8 cellular contexts compared by ENCODE assay signal in the genomic region with DNA sequence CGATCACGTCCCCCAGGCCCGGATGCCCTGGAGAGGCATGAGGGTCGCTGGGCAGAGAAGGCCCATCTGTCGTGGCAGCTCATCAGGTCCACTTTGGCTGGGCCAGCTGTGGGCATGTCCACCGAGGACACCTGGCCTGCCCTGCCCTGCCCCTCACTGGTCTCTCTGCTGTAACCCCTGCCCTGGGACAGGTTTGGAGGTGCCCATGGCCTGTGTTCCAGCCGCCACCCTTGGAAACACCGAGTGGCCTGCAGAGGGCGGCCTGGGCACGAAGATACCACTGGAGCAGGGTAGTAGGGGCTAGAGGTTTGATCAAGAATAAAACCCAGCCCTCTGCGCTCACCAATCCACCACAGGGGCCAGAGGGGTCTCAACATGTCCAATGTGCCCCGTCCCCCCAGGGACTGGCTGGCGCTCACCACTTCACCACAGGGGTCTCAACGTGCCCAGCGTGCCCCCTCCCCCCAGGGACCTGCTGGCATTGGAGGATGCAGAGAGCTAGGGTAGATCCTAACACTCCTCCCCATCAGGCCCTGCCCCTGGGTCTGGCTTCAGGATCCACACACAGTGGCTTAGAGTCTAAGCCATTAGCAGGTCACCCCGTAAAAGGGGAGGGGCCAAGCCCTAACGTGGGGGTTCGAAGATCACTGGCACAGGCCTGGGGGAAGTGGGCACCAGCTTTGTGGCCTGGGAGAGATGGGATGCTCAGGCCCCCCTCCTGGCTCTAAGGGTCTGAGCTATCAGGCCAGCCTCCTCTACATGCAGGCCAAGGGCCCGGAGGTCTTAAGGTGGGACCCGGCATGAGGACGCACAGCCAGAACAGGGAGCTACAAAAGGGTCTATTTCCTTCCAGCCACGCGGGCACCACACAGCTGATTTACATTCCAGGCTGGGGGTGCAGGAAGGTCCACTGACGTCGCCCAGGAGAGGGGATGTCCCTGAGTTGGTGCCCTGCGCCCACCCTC. TPM values are rescaled to one million over a fixed set of nuclear protein-coding genes. Genes with fewer than 3 reads are reported as not detected.
A peak's percentile ranks its signal among the peaks of the same experiment; 100 is the strongest.
DNase-seq lines count a peak whose midpoint lies in the region; ATAC-seq and TF ChIP-seq lines count a peak whose summit lies in the region.

No MANE protein-coding gene starts in this region.

- H3K27ac ChIP-seq in H9 (ENCODE audit: insufficient read length, low read depth, low read length) (no peak overlapping the region), SJCRH30 (no peak overlapping the region)

- no peak overlapping the region for H4K91ac ChIP-seq in H9 (ENCODE audit: insufficient read length, low read depth, low read length)

- H3K18ac ChIP-seq in H9 (ENCODE audit: insufficient read length, low read depth, low read length) = no peak overlapping the region

- ATAC-seq in Right ventricle myocardium superior (ENCODE audit: poor library complexity) = peak; percentile 82

- H4K20me1 ChIP-seq in H9 (ENCODE audit: control insufficient read depth, insufficient read depth, insufficient read length) = no peaks in the 10 kb centered on the region

- no peak overlapping the region for H2BK120ac ChIP-seq in H9 (ENCODE audit: low read depth, low read length, poor library complexity, severe bottlenecking)

- H3K4me3 Mint-ChIP-seq in H9 = peak overlapping the region; percentile 73 to 76

- no peak overlapping the region for H3K23ac ChIP-seq in H9 (ENCODE audit: insufficient read length, low read depth, low read length)

- H3K4me2 ChIP-seq in H9 (ENCODE audit: insufficient read depth, insufficient read length, low read length) = peak overlapping the region; percentile 40

- H3K4ac ChIP-seq in H9 (ENCODE audit: low read depth, low read length) = no peak overlapping the region

- no peak overlapping the region for H3K56ac ChIP-seq in H9 (ENCODE audit: insufficient read length, low read depth, low read length)

- H3K14ac ChIP-seq in H9 (ENCODE audit: insufficient read depth, low read length) = no peak overlapping the region

- H3K79me2 ChIP-seq in H9 (ENCODE audit: insufficient read depth, low read length) = no peaks in the 10 kb centered on the region

- intact Hi-C loops in Right ventricle myocardium superior (cut with DNase I) = loop anchor here (5.0 kb wide), 1 partner anchor 75 kb away; a partner anchor contains a TSS

- H3K9me3 Mint-ChIP-seq in H9 = no peaks in the 10 kb centered on the region; a peak in 1 of 5 replicates

- H3K27me3 Mint-ChIP-seq in H9 (ENCODE audit: low read depth) = peaks cover 1% of the 10 kb centered on the region; the same call in 1 of the 2 replicates

- no CpG with 5 or more reads among the region's 26 CpGs for WGBS in H9 (ENCODE audit: extremely low coverage, insufficient read length, low lambda C conversion rate)

- H3K36me3 Mint-ChIP-seq in H9 (ENCODE audit: insufficient read depth in 1 of 3, low read depth in 3 of 3) = peaks cover 0 to 6% (median 3%) of the 10 kb centered on the region in 3 experiments; a peak in 3 of 7 replicates

- H3K4me1 ChIP-seq in H9 (ENCODE audit: insufficient read depth, low read length) (no peaks in the 10 kb centered on the region), SJCRH30 (peaks cover 6% of the 10 kb centered on the region; the same call in 1 of the 2 replicates)

- H3K36me3 ChIP-seq in SJCRH30 = peaks cover 8% of the 10 kb centered on the region; the same call in 1 of the 2 replicates

- no peak overlapping the region for H2BK12ac ChIP-seq in H9 (ENCODE audit: insufficient read length, low read depth, low read length)

- peaks cover 6 to 15% of the 10 kb centered on the region in 2 experiments for H3K4me1 Mint-ChIP-seq in H9

- peaks cover 15% of the 10 kb centered on the region for H3K23me2 ChIP-seq in H9 (ENCODE audit: insufficient read length, low read depth, low read length, poor library complexity, severe bottlenecking)

- H3K9me3 ChIP-seq in H9 (ENCODE audit: control insufficient read depth, low read depth, low read length) = no peaks in the 10 kb centered on the region
- H3K9me3 ChIP-seq in SJCRH30 (replicated peaks) = no peaks in the 10 kb centered on the region

- H3K9ac ChIP-seq in H9 (ENCODE audit: extremely low read depth, insufficient read length, low read length) = no peak overlapping the region

- H2BK20ac ChIP-seq in H9 (ENCODE audit: low read depth, low read length, poor library complexity, severe bottlenecking) = no peak overlapping the region

- H3K27ac Mint-ChIP-seq in H9 = no peak overlapping the region

- no peak overlapping the region for H4K5ac ChIP-seq in H9 (ENCODE audit: insufficient read length, low read depth, low read length)

- DNase-seq in AG20443 (ENCODE audit: low spot score) (peak; percentile 80), H9 (peak; percentile 87), SJCRH30 (peak; percentile 71 to 74), Right ventricle myocardium superior (peak; percentile 86), retina (peak; percentile 76), NCI-H128 (lab: John Stamatoyannopoulos, UW; ENCODE audit: unreplicated experiment) (no peak)
- peak; percentile 77 for DNase-seq in activated naive CD4-positive, alpha-beta T cell treated with anti-CD3 and anti-CD28 coated beads, Interleukin-2, amount 50 U/mL, for 16 hours
- no peak for DNase-seq in NK-92 treated with Interleukin-12 subunit alpha and Interleukin-12 subunit beta, amount 100 ng/mL, for 24 hours (lab: John Stamatoyannopoulos, UW)

- TF ChIP-seq CTCF in H9 (conservative IDR thresholded peaks at IDR 0.05) = peak; percentile 71

- H3T11ph ChIP-seq in H9 (ENCODE audit: low read length) = no peak overlapping the region

- no peak overlapping the region for H2BK15ac ChIP-seq in H9 (ENCODE audit: low read depth, low read length)

- H2AK5ac ChIP-seq in H9 (ENCODE audit: insufficient read length, low read length) = no peak overlapping the region

- no peak overlapping the region for H2BK5ac ChIP-seq in H9 (ENCODE audit: insufficient read length, low read length)

- no peak overlapping the region for H3K4me3 ChIP-seq in SJCRH30

- H3K79me1 ChIP-seq in H9 (ENCODE audit: insufficient read depth, low read depth, low read length, poor library complexity, severe bottlenecking) = no peaks in the 10 kb centered on the region

- H4K8ac ChIP-seq in H9 (replicated peaks; ENCODE audit: insufficient read length, low read depth, low read length) = no peak overlapping the region

- H2AFZ ChIP-seq in H9 (ENCODE audit: low read length) = no peak overlapping the region

- H3K27me3 ChIP-seq in H9 (ENCODE audit: insufficient read depth, low read length) = no peaks in the 10 kb centered on the region
- H3K27me3 ChIP-seq in SJCRH30 = no peaks in the 10 kb centered on the region

RNA-seq across cellular contexts. Expression of a gene that starts 1.3 kb away (rescaled TPM):
- total RNA-seq in H9 (2021) = 41.1 and 45.0 TPM in 2 replicates
- total RNA-seq in SJCRH30 (2014; rRNA removed; shearing (Covaris generic)) = 11.2 and 21.4 TPM in 2 replicates
- 12.0 TPM for total RNA-seq in Right ventricle myocardium superior

RNA-seq across cellular contexts. Expression of a gene that starts 7.5 kb away (rescaled TPM):
- 28.4 and 29.0 TPM in 2 replicates for total RNA-seq in H9 (2021)
- 27.8 and 40.2 TPM in 2 replicates for total RNA-seq in SJCRH30 (2014; rRNA removed; shearing (Covaris generic))
- 14.1 TPM for total RNA-seq in Right ventricle myocardium superior

RNA-seq across cellular contexts. Expression of a gene that starts 9.1 kb away (rescaled TPM):
- 31.3 and 32.3 TPM in 2 replicates for total RNA-seq in H9 (2021)
- 52.0 and 54.0 TPM in 2 replicates for total RNA-seq in SJCRH30 (2014; rRNA removed; shearing (Covaris generic))
- 13.2 TPM for total RNA-seq in Right ventricle myocardium superior

RNA-seq across cellular contexts. Expression of a gene that starts 17.8 kb away (rescaled TPM):
- total RNA-seq in H9 (2021) (1.5 and 2.1 TPM in 2 replicates), Right ventricle myocardium superior (8.5 TPM)
- 3.2 and 4.2 TPM in 2 replicates for total RNA-seq in SJCRH30 (2014; rRNA removed; shearing (Covaris generic))

RNA-seq across cellular contexts. Expression of a gene that starts 51.6 kb away (rescaled TPM):
- total RNA-seq in H9 (2021) (19.0 and 20.4 TPM in 2 replicates), Right ventricle myocardium superior (15.6 TPM)
- total RNA-seq in SJCRH30 (2014; rRNA removed; shearing (Covaris generic)) = 15.4 and 16.4 TPM in 2 replicates

Comparison
In these comparisons a context has a peak if more than half of its experiments do, and no peak if none do; other contexts are left out.
1. DNase-seq: peak in AG20443 (single experiment), H9 (single experiment), SJCRH30 (2 of 2), activated naive CD4-positive, alpha-beta T cell treated with anti-CD3 and anti-CD28 coated beads, Interleukin-2, amount 50 U/mL, for 16 hours (single experiment), Right ventricle myocardium superior (single experiment) and retina (single experiment); none in NCI-H128 (single experiment) and NK-92 treated with Interleukin-12 subunit alpha and Interleukin-12 subunit beta, amount 100 ng/mL, for 24 hours (single experiment).